In genomic region chr11:117023178-117023577, GRCh38 we compare ENCODE assay signal across 17 cellular contexts.
DNase-seq lines count a peak whose midpoint lies in the region; ATAC-seq, FAIRE-seq and TF ChIP-seq lines count a peak whose summit lies in the region.
"Had no signal": no experiment of that assay in that cellular context is flagged by ENCODE, and none has a peak within 500 bp of the region (broad histone marks: within the 10 kb centered on the region; RNA-seq: fewer than 3 reads in every experiment).

No MANE protein-coding gene starts in this region.

- peak; percentile 44 for FAIRE-seq in GM12892 (lab: Jason Lieb, UNC)
- FAIRE-seq: GM18507 had no signal

- CTCF ChIA-PET in naive thymus-derived CD4-positive, alpha-beta T cell (lab: Charles Lee): no interaction called here
- CTCF ChIA-PET in WTC11 (lab: Charles Lee): no interaction called here

- H3K27ac Mint-ChIP-seq in CD4-positive, CD25-positive, alpha-beta regulatory T cell: peak overlapping the region in 2 of 3 donors; percentile 39 to 66
- peak overlapping the region; percentile 5 for H3K27ac Mint-ChIP-seq in activated naive CD8-positive, alpha-beta T cell treated with anti-CD3 and anti-CD28 coated beads for 36 hours
- H3K27ac Mint-ChIP-seq in naive thymus-derived CD4-positive, alpha-beta T cell: peak overlapping the region in 4 of 9 donors; percentile 37 to 66 (median 54)
- no peak overlapping the region for H3K27ac Mint-ChIP-seq in WTC11
- H3K27ac Mint-ChIP-seq: dendritic cell treated with granulocyte-macrophage colony-stimulating factor and Interleukin-4, amounts not matched to agents 40 ng/mL and 50 ng/mL, for 4 days; HFFc6 had no signal

- ATAC-seq in CD4-positive, CD25-positive, alpha-beta regulatory T cell (ENCODE audit: low read depth in 2 of 2): no peak
- no peak for ATAC-seq in naive thymus-derived CD4-positive, alpha-beta T cell
- ATAC-seq in left lung (no peak), HG03521 (IDR thresholded peaks at IDR 0.05; ENCODE audit: unreplicated experiment) (no peak), WTC11 (no peak)

- H3K36me3 ChIP-seq in CD4-positive, CD25-positive, alpha-beta regulatory T cell (ENCODE audit: control insufficient read depth, insufficient read depth, low read length): no peaks in the 10 kb centered on the region
- no peaks in the 10 kb centered on the region for H3K36me3 ChIP-seq in naive thymus-derived CD4-positive, alpha-beta T cell (ENCODE audit: control insufficient read depth in 2 of 3, insufficient read depth in 3 of 3, low read length in 3 of 3)
- no peaks in the 10 kb centered on the region for H3K36me3 ChIP-seq in left lung

- H3K27ac ChIP-seq in CD4-positive, CD25-positive, alpha-beta regulatory T cell (ENCODE audit: insufficient read depth, low read length, poor library complexity, severe bottlenecking): no peak overlapping the region
- no peak overlapping the region for H3K27ac ChIP-seq in naive thymus-derived CD4-positive, alpha-beta T cell (ENCODE audit: low read depth, low read length)
- H3K27ac ChIP-seq in left lung: no peak overlapping the region

- H3K4me3 ChIP-seq in CD4-positive, CD25-positive, alpha-beta regulatory T cell (ENCODE audit: low read depth, low read length): peak overlapping the region; percentile 43
- no peak overlapping the region for H3K4me3 ChIP-seq in naive thymus-derived CD4-positive, alpha-beta T cell (ENCODE audit: low read length)
- no peak overlapping the region for H3K4me3 ChIP-seq in left lung

- no peak for TF ChIP-seq POLR2A in GM12892 (IDR thresholded peaks at IDR 0.05; ENCODE audit: low read depth, low read length)

- peaks cover 43% of the 10 kb centered on the region for H3K4me1 ChIP-seq in CD4-positive, CD25-positive, alpha-beta regulatory T cell (ENCODE audit: control insufficient read depth, insufficient read depth, low read length, poor library complexity, severe bottlenecking)
- H3K4me1 ChIP-seq in naive thymus-derived CD4-positive, alpha-beta T cell (ENCODE audit: control insufficient read depth in 2 of 2, insufficient read depth in 2 of 2, low read length in 2 of 2): peaks cover 31 to 40% of the 10 kb centered on the region in 2 donors
- peaks cover 0 to 51% of the 10 kb centered on the region in 2 donors for H3K4me1 ChIP-seq in left lung

- no peaks in the 10 kb centered on the region for H3K36me3 Mint-ChIP-seq in CD4-positive, CD25-positive, alpha-beta regulatory T cell
- peaks cover 11% of the 10 kb centered on the region for H3K36me3 Mint-ChIP-seq in activated naive CD8-positive, alpha-beta T cell treated with anti-CD3 and anti-CD28 coated beads for 36 hours
- H3K36me3 Mint-ChIP-seq in naive thymus-derived CD4-positive, alpha-beta T cell: peaks cover 0 to 4% (median 2%) of the 10 kb centered on the region in 5 donors
- no peaks in the 10 kb centered on the region for H3K36me3 Mint-ChIP-seq in WTC11

- H3K4me3 Mint-ChIP-seq in CD4-positive, CD25-positive, alpha-beta regulatory T cell: peak overlapping the region in 3 of 4 donors; percentile 7 to 24 (median 15)
- no peak overlapping the region for H3K4me3 Mint-ChIP-seq in activated naive CD8-positive, alpha-beta T cell treated with anti-CD3 and anti-CD28 coated beads for 36 hours
- H3K4me3 Mint-ChIP-seq in naive thymus-derived CD4-positive, alpha-beta T cell: peak overlapping the region in 6 of 10 donors; percentile 15 to 67 (median 28)
- H3K4me3 Mint-ChIP-seq in WTC11: no peak overlapping the region
- H3K4me3 Mint-ChIP-seq: dendritic cell treated with granulocyte-macrophage colony-stimulating factor and Interleukin-4, amounts not matched to agents 40 ng/mL and 50 ng/mL, for 4 days; HFFc6; nephron had no signal

- intact Hi-C loops in naive thymus-derived CD4-positive, alpha-beta T cell (cut with micrococcal nuclease): loop anchor here (5.0 kb wide), 2 partner anchors 36 to 91 kb away; no protein-coding TSS in a partner anchor
- intact Hi-C loops in left lung (cut with DNase I): no loop called here

- no peaks in the 10 kb centered on the region for H3K9me3 ChIP-seq in CD4-positive, CD25-positive, alpha-beta regulatory T cell (ENCODE audit: control insufficient read depth in 2 of 2, low read length in 2 of 2)
- no peaks in the 10 kb centered on the region for H3K9me3 ChIP-seq in naive thymus-derived CD4-positive, alpha-beta T cell (ENCODE audit: control insufficient read depth in 2 of 3, low read length in 3 of 3)
- H3K9me3 ChIP-seq in left lung: no peaks in the 10 kb centered on the region

- no peaks in the 10 kb centered on the region for H3K27me3 Mint-ChIP-seq in CD4-positive, CD25-positive, alpha-beta regulatory T cell
- no peaks in the 10 kb centered on the region for H3K27me3 Mint-ChIP-seq in activated naive CD8-positive, alpha-beta T cell treated with anti-CD3 and anti-CD28 coated beads for 36 hours
- no peaks in the 10 kb centered on the region for H3K27me3 Mint-ChIP-seq in naive thymus-derived CD4-positive, alpha-beta T cell
- H3K27me3 Mint-ChIP-seq in WTC11 (ENCODE audit: low read depth): no peaks in the 10 kb centered on the region
- H3K27me3 Mint-ChIP-seq: dendritic cell treated with granulocyte-macrophage colony-stimulating factor and Interleukin-4, amounts not matched to agents 40 ng/mL and 50 ng/mL, for 4 days had no signal

- TF ChIP-seq CTCF in left lung (IDR thresholded peaks at IDR 0.05) (no peak), WTC11 (IDR thresholded peaks at IDR 0.05) (no peak)

- no peaks in the 10 kb centered on the region for H3K27me3 ChIP-seq in CD4-positive, CD25-positive, alpha-beta regulatory T cell (ENCODE audit: control insufficient read depth, insufficient read depth, low read length)
- no peaks in the 10 kb centered on the region for H3K27me3 ChIP-seq in naive thymus-derived CD4-positive, alpha-beta T cell (ENCODE audit: control insufficient read depth in 2 of 2, insufficient read depth in 2 of 2, low read length in 2 of 2)
- H3K27me3 ChIP-seq in left lung: no peaks in the 10 kb centered on the region

- peaks cover 0 to 1% (median 0%) of the 10 kb centered on the region in 7 donors for H3K9me3 Mint-ChIP-seq in CD4-positive, CD25-positive, alpha-beta regulatory T cell
- H3K9me3 Mint-ChIP-seq in activated naive CD8-positive, alpha-beta T cell treated with anti-CD3 and anti-CD28 coated beads for 36 hours: peaks cover 1% of the 10 kb centered on the region
- H3K9me3 Mint-ChIP-seq in naive thymus-derived CD4-positive, alpha-beta T cell: no peaks in the 10 kb centered on the region
- H3K9me3 Mint-ChIP-seq in WTC11: no peaks in the 10 kb centered on the region
- H3K9me3 Mint-ChIP-seq: dendritic cell treated with granulocyte-macrophage colony-stimulating factor and Interleukin-4, amounts not matched to agents 40 ng/mL and 50 ng/mL, for 4 days; HFFc6; nephron had no signal

- no peak for DNase-seq in CD4-positive, CD25-positive, alpha-beta regulatory T cell
- no peak for DNase-seq in GM12892 (ENCODE audit: insufficient read length)
- no peak for DNase-seq in activated naive CD8-positive, alpha-beta T cell treated with anti-CD3 and anti-CD28 coated beads for 36 hours
- no peak for DNase-seq in naive thymus-derived CD4-positive, alpha-beta T cell
- no peak for DNase-seq in NCI-H1417 treated with DMSO at 0.1 percent for 48 hours (lab: John Stamatoyannopoulos, UW)
- DNase-seq in left lung: no peak
- no peak for DNase-seq in WTC11 (ENCODE audit: low spot score)
- DNase-seq: activated gamma-delta T cell treated with Interleukin-2 at 50 U/mL for 16 hours, DMS153, HFFc6, NCI-H1930, NCI-H510A, SHP77 treated with DMSO at 0.1 percent for 48 hours had no signal

- H3K4me1 Mint-ChIP-seq in CD4-positive, CD25-positive, alpha-beta regulatory T cell: peaks cover 36 to 81% (median 68%) of the 10 kb centered on the region in 4 donors
- peaks cover 78% of the 10 kb centered on the region for H3K4me1 Mint-ChIP-seq in activated naive CD8-positive, alpha-beta T cell treated with anti-CD3 and anti-CD28 coated beads for 36 hours
- H3K4me1 Mint-ChIP-seq in naive thymus-derived CD4-positive, alpha-beta T cell: peaks cover 60 to 80% (median 69%) of the 10 kb centered on the region in 7 donors
- H3K4me1 Mint-ChIP-seq in WTC11: peaks cover 2% of the 10 kb centered on the region; the same call in 1 of the 2 replicates

- POLR2A ChIA-PET in naive thymus-derived CD4-positive, alpha-beta T cell (lab: Charles Lee): interaction anchor here (0.6 to 0.7 kb wide), 2 partner anchors 8 to 40 kb away, joined by 3 to 4 read pairs; no protein-coding TSS in a partner anchor
- POLR2A ChIA-PET in WTC11 (lab: Charles Lee): no interaction called here

TF ChIP-seq in WTC11, 78 proteins besides CTCF, POLR2A, EP300 and RAD21 (continues in another document):
- TF ChIP-seq E2F1 (CRISPR knock-in tag; IDR thresholded peaks at IDR 0.05) (no peak), RELA (CRISPR knock-in tag; IDR thresholded peaks at IDR 0.05; ENCODE audit: borderline replicate concordance) (no peak), TEAD1 (CRISPR knock-in tag; IDR thresholded peaks at IDR 0.05) (no peak), MXD4 (CRISPR knock-in tag; IDR thresholded peaks at IDR 0.05; ENCODE audit: borderline replicate concordance) (no peak), TCF7 (CRISPR knock-in tag; IDR thresholded peaks at IDR 0.05; ENCODE audit: low read depth) (no peak), ZNF416 (CRISPR knock-in tag; IDR thresholded peaks at IDR 0.05) (no peak)
- TF ChIP-seq, protein P1, sequence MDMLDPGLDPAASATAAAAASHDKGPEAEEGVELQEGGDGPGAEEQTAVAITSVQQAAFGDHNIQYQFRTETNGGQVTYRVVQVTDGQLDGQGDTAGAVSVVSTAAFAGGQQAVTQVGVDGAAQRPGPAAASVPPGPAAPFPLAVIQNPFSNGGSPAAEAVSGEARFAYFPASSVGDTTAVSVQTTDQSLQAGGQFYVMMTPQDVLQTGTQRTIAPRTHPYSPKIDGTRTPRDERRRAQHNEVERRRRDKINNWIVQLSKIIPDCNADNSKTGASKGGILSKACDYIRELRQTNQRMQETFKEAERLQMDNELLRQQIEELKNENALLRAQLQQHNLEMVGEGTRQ (CRISPR knock-in tag; IDR thresholded peaks at IDR 0.05): no peak

Comparison
In these comparisons a context has a peak if more than half of its experiments do, and no peak if none do; other contexts are left out.
1. H3K4me3 Mint-ChIP-seq: peak in CD4-positive, CD25-positive, alpha-beta regulatory T cell (3 of 4) and naive thymus-derived CD4-positive, alpha-beta T cell (6 of 10); none in activated naive CD8-positive, alpha-beta T cell treated with anti-CD3 and anti-CD28 coated beads for 36 hours (single experiment) and WTC11 (single experiment).
2. intact Hi-C loops: an anchor here in naive thymus-derived CD4-positive, alpha-beta T cell (5.0 kb wide); none called in left lung.